Comparison of ENCODE assay signal across 13 cellular contexts in the genomic region with DNA sequence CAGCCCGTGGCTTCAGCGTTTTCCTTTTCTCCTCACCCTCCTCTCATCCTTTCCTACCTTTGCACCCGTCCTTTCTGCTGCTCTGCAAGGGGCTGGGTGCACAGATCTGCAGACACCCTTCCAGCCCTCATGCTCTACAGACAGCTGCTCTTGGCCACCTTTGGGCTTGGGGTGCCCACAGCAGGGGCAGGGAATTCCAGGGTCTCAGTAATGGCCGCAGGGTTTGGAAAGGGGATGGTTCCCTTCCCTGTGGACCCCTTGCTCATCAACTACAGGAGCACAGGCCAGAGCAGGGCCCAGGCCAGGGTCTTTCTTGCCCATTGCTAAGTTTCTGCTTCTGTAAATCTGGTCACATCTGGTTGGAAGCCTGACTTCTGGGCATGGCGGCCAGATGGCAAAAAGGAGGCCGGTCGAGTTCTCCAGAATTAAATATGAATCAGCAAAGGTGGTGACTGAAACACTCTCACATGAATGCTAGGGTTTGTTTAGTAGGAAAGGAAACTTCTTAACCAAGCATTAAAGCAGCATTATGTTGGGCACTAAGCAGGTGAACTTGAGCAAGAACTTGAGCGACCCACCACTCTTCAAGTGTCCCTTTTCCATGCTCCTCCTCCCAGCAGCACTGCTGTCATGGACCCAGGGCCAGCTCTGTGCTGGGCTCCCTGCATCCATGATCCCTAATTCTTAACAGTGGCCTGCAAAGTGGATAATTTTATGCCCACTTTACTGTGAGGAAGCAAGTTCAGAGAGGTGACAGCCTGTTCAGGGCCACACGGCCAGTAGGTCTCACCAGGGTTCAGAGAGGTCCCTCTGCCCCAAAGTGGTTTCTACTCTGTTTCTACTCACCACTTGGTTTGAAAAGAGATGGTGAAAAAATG. TPM values are rescaled to one million over a fixed set of nuclear protein-coding genes. Genes with fewer than 3 reads are reported as not detected.
A peak's percentile ranks its signal among the peaks of the same experiment; 100 is the strongest.
DNase-seq lines count a peak whose midpoint lies in the region; ATAC-seq, FAIRE-seq and TF ChIP-seq lines count a peak whose summit lies in the region.
"Had no signal": no experiment of that assay in that cellular context is flagged by ENCODE, and none has a peak within 500 bp of the region (broad histone marks: within the 10 kb centered on the region; RNA-seq: fewer than 3 reads in every experiment).

No MANE protein-coding gene starts in this region.

- POLR2A ChIA-PET in activated naive CD8-positive, alpha-beta T cell treated with anti-CD3 and anti-CD28 coated beads, Interleukin-2, amount 10 ng/mL, durations not matched to agents 7 days and 5 days (lab: Charles Lee) = no interaction called here

- in situ Hi-C loops in HAP-1 (cut with MboI; ENCODE audit: low sequenced_read_pairs) (no loop called here), gastrocnemius medialis (cut with MboI; ENCODE audit: low sequenced_read_pairs in 4 of 4) (no loop called here)

- H3K27me3 ChIP-seq in HAP-1 (ENCODE audit: low read depth) (no peaks in the 10 kb centered on the region), iPS-20b (ENCODE audit: insufficient read depth, low read length) (peaks cover 9% of the 10 kb centered on the region), gastrocnemius medialis (no peaks in the 10 kb centered on the region)
- H3K27me3 ChIP-seq: SJCRH30 had no signal

- H3K9me3 ChIP-seq in HAP-1 = no peaks in the 10 kb centered on the region
- H3K9me3 ChIP-seq in iPS-20b (ENCODE audit: insufficient read depth, low read depth, low read length) = no peaks in the 10 kb centered on the region
- no peaks in the 10 kb centered on the region for H3K9me3 ChIP-seq in gastrocnemius medialis
- H3K9me3 ChIP-seq: SJCRH30, thoracic aorta had no signal

- H3K9me3 Mint-ChIP-seq in activated naive CD8-positive, alpha-beta T cell treated with anti-CD3 and anti-CD28 coated beads, Interleukin-2, amount 10 ng/mL, durations not matched to agents 7 days and 5 days = peaks cover 2% of the 10 kb centered on the region

- intact Hi-C loops in gastrocnemius medialis (cut with DNase I; ENCODE audit: low total_unique reads) = loop anchor here (5.0 to 10.0 kb wide), 4 partner anchors 131 to 1361 kb away; partner anchors contain the start of genes CELF2, DHTKD1, OPTN and USP6NL

- peaks cover 5% of the 10 kb centered on the region; the same call in 1 of the 2 replicates for H3K4me1 ChIP-seq in HAP-1
- H3K4me1 ChIP-seq in iPS-20b (ENCODE audit: insufficient read depth, low read length) = no peaks in the 10 kb centered on the region; the same call in 1 of the 2 replicates
- H3K4me1 ChIP-seq in gastrocnemius medialis = peaks cover 38 to 47% of the 10 kb centered on the region in 2 donors
- H3K4me1 ChIP-seq: SJCRH30 had no signal

- peak overlapping the region; percentile 32; the same call in 1 of the 2 replicates for H3K9ac ChIP-seq in iPS-20b (ENCODE audit: low read depth, low read length)

- H3K36me3 Mint-ChIP-seq in activated naive CD8-positive, alpha-beta T cell treated with anti-CD3 and anti-CD28 coated beads, Interleukin-2, amount 10 ng/mL, durations not matched to agents 7 days and 5 days = no peaks in the 10 kb centered on the region

- no peak for ATAC-seq in activated naive CD8-positive, alpha-beta T cell treated with anti-CD3 and anti-CD28 coated beads, Interleukin-2, amount 10 ng/mL, durations not matched to agents 7 days and 5 days (ENCODE audit: low read depth)
- ATAC-seq in gastrocnemius medialis = no peak
- no peak for ATAC-seq in GM19023 (IDR thresholded peaks at IDR 0.05; ENCODE audit: unreplicated experiment)

- FAIRE-seq in D721Med (lab: Jason Lieb, UNC) = no peak

- H3K36me3 ChIP-seq in HAP-1 (replicated peaks) (peaks cover 8% of the 10 kb centered on the region), iPS-20b (ENCODE audit: insufficient read depth, low read depth, low read length) (peaks cover 7% of the 10 kb centered on the region; the same call in 1 of the 2 replicates), gastrocnemius medialis (peaks cover 0 to 5% of the 10 kb centered on the region in 2 donors)
- H3K36me3 ChIP-seq: SJCRH30, thoracic aorta had no signal

- peak overlapping the region; percentile 45; the same call in 1 of the 2 replicates for H3K4me3 ChIP-seq in HAP-1
- peak overlapping the region; percentile 64; the same call in 1 of the 2 replicates for H3K4me3 ChIP-seq in iPS-20b (ENCODE audit: low read length)
- peak overlapping the region; percentile 72 to 86 (median 78) for H3K4me3 ChIP-seq in gastrocnemius medialis
- H3K4me3 ChIP-seq: SJCRH30 had no signal

- TF ChIP-seq POLR2A in gastrocnemius medialis (IDR thresholded peaks at IDR 0.05) = no peak

- H3K27ac Mint-ChIP-seq in activated naive CD8-positive, alpha-beta T cell treated with anti-CD3 and anti-CD28 coated beads, Interleukin-2, amount 10 ng/mL, durations not matched to agents 7 days and 5 days = no peak overlapping the region

- no peak overlapping the region for H3K27ac ChIP-seq in iPS-20b (ENCODE audit: low read length)
- peak overlapping the region; percentile 93 to 96 (median 94) for H3K27ac ChIP-seq in gastrocnemius medialis
- H3K27ac ChIP-seq: SJCRH30 had no signal

- H3K4me1 Mint-ChIP-seq in activated naive CD8-positive, alpha-beta T cell treated with anti-CD3 and anti-CD28 coated beads, Interleukin-2, amount 10 ng/mL, durations not matched to agents 7 days and 5 days = peaks cover 3% of the 10 kb centered on the region

- H3K27me3 Mint-ChIP-seq in activated naive CD8-positive, alpha-beta T cell treated with anti-CD3 and anti-CD28 coated beads, Interleukin-2, amount 10 ng/mL, durations not matched to agents 7 days and 5 days = peaks cover 20% of the 10 kb centered on the region

- DNase-seq in HAP-1 (ENCODE audit: low spot score in 2 of 2) (no peak), gastrocnemius medialis (peak in 1 of 2 donors; percentile 19), D721Med (ENCODE audit: insufficient read length, low spot score) (no peak), DMS79 (lab: John Stamatoyannopoulos, UW) (no peak)
- DNase-seq in activated naive CD8-positive, alpha-beta T cell treated with anti-CD3 and anti-CD28 coated beads, Interleukin-2, amount 10 ng/mL, durations not matched to agents 7 days and 5 days = no peak
- DNase-seq in activated effector memory CD4-positive, alpha-beta T cell treated with Interleukin-2 at 50 U/mL for 16 hours = no peak
- DNase-seq: EL, islet precursor cell, NCI-H2171, SJCRH30 had no signal

- peak overlapping the region; percentile 55 for H3K4me3 Mint-ChIP-seq in activated naive CD8-positive, alpha-beta T cell treated with anti-CD3 and anti-CD28 coated beads, Interleukin-2, amount 10 ng/mL, durations not matched to agents 7 days and 5 days

- TF ChIP-seq CTCF in gastrocnemius medialis (IDR thresholded peaks at IDR 0.05 in 4 of 5, conservative IDR thresholded peaks at IDR 0.05 in 1 of 5) = no peak
- no peak for TF ChIP-seq CTCF in D721Med (IDR thresholded peaks at IDR 0.05; ENCODE audit: insufficient read depth, missing control alignments)

RNA-seq across cellular contexts. Expression of gene ECHDC3, which starts 1.5 kb away (rescaled TPM):
- 1 to 10 TPM; 1.2 to 1.6 TPM for total RNA-seq in activated naive CD8-positive, alpha-beta T cell treated with anti-CD3 and anti-CD28 coated beads, Interleukin-2, amount 10 ng/mL, durations not matched to agents 7 days and 5 days
- total RNA-seq in gastrocnemius medialis = 100 to 1,000 TPM; 465 to 605 (median 490) TPM
- total RNA-seq: SJCRH30 had no signal

Comparison
In these comparisons a context has a peak if more than half of its experiments do, and no peak if none do; other contexts are left out.
1. RNA of gene ECHDC3, which starts 1.5 kb away (total RNA-seq): 465 to 605 TPM in gastrocnemius medialis; 1.2 to 1.6 TPM in activated naive CD8-positive, alpha-beta T cell treated with anti-CD3 and anti-CD28 coated beads, Interleukin-2, amount 10 ng/mL, durations not matched to agents 7 days and 5 days; every median in the first group is over 100 times any median in the second.
2. Peak in every context shown above with its lines, with median percentiles within 50 percentile points of each other: H3K4me3 ChIP-seq.